Comparison of ENCODE assay signal across 24 cellular contexts in genomic region chr11:116582621-116583020, GRCh38.
"Had no signal": no experiment of that assay in that cellular context is flagged by ENCODE, and none has a peak within 500 bp of the region (broad histone marks: within the 10 kb centered on the region; RNA-seq: fewer than 3 reads in every experiment).

No MANE protein-coding gene starts in this region.

- DNase-seq: activated B cell treated with CpG ODN at 0.5 μM for 24 hours; activated CD4-positive, alpha-beta T cell treated with anti-CD3 and anti-CD28 coated beads, Interleukin-2, amount 10 ng/mL, durations not matched to agents 24 days and 14 days; activated CD8-positive, alpha-beta T cell treated with anti-CD3 and anti-CD28 coated beads for 36 hours; activated naive CD4-positive, alpha-beta T cell; activated naive CD8-positive, alpha-beta T cell treated with anti-CD3 and anti-CD28 coated beads for 36 hours; activated T-cell treated with anti-CD3 and anti-CD28 coated beads, Interleukin-2, amount 50 U/mL, for 1 hour; amygdala; body of pancreas; dermis blood vessel endothelial cell; effector memory CD4-positive, alpha-beta T cell; heart left ventricle; left ventricle myocardium superior; stimulated activated CD4-positive, alpha-beta T cell treated with anti-CD3 and anti-CD28 coated beads, Interleukin-12 subunit alpha, Interleukin-12 subunit beta, amount 100 ng/mL, for 4 hours; stimulated activated CD4-positive, alpha-beta T cell treated with anti-CD3 and anti-CD28 coated beads, Interleukin-1b, Interleukin-23, amount 100 ng/mL, for 48 hours; transverse colon; uterus had no signal

- H3K4me3 ChIP-seq: body of pancreas, esophagus muscularis mucosa, gastroesophageal sphincter, heart left ventricle, prostate gland, right atrium auricular region, transverse colon, uterus had no signal

- H3K27ac ChIP-seq: body of pancreas, esophagus muscularis mucosa, gastroesophageal sphincter, heart left ventricle, prostate gland, right atrium auricular region, transverse colon, uterus had no signal

- ATAC-seq: activated CD8-positive, alpha-beta T cell treated with anti-CD3 and anti-CD28 coated beads for 36 hours; activated T-helper 17 cell treated with anti-CD3 and anti-CD28 coated beads, Interleukin-2, amount 50 U/mL, for 72 hours; body of pancreas; gastroesophageal sphincter; heart left ventricle; left ventricle myocardium superior had no signal

- H3K9me3 ChIP-seq: body of pancreas, esophagus muscularis mucosa, gastroesophageal sphincter, heart left ventricle, prostate gland, right atrium auricular region, transverse colon, uterus had no signal

- H3K36me3 Mint-ChIP-seq: activated naive CD8-positive, alpha-beta T cell treated with anti-CD3 and anti-CD28 coated beads for 36 hours; memory B cell had no signal

- H3K4me1 ChIP-seq: prostate gland had no signal

- H3K9me3 Mint-ChIP-seq: activated B cell treated with CpG ODN at 0.5 μM for 24 hours; activated CD4-positive, alpha-beta T cell treated with anti-CD3 and anti-CD28 coated beads, Interleukin-2, amount 10 ng/mL, durations not matched to agents 24 days and 14 days; activated CD8-positive, alpha-beta T cell treated with anti-CD3 and anti-CD28 coated beads for 36 hours; activated naive CD8-positive, alpha-beta T cell treated with anti-CD3 and anti-CD28 coated beads for 36 hours; activated T-helper 17 cell treated with anti-CD3 and anti-CD28 coated beads, Interleukin-2, amount 50 U/mL, for 72 hours; memory B cell; neural crest cell; stimulated activated naive CD8-positive, alpha-beta T cell treated with anti-CD3 and anti-CD28 coated beads, Interleukin-15, Interleukin-2, amounts not matched to agents 100 ng/mL and 50 ng/mL, for 24 hours had no signal

- H3K4me1 Mint-ChIP-seq: activated B cell treated with CpG ODN at 0.5 μM for 24 hours; activated CD4-positive, alpha-beta T cell treated with anti-CD3 and anti-CD28 coated beads, Interleukin-2, amount 10 ng/mL, durations not matched to agents 24 days and 14 days; activated naive CD8-positive, alpha-beta T cell treated with anti-CD3 and anti-CD28 coated beads for 36 hours; activated T-helper 17 cell treated with anti-CD3 and anti-CD28 coated beads, Interleukin-2, amount 50 U/mL, for 72 hours; memory B cell had no signal

- H3K27ac Mint-ChIP-seq: activated B cell treated with CpG ODN at 0.5 μM for 24 hours; activated CD4-positive, alpha-beta T cell treated with anti-CD3 and anti-CD28 coated beads, Interleukin-2, amount 10 ng/mL, durations not matched to agents 24 days and 14 days; activated CD8-positive, alpha-beta T cell treated with anti-CD3 and anti-CD28 coated beads for 36 hours; activated naive CD8-positive, alpha-beta T cell treated with anti-CD3 and anti-CD28 coated beads for 36 hours; activated T-helper 17 cell treated with anti-CD3 and anti-CD28 coated beads, Interleukin-2, amount 50 U/mL, for 72 hours; memory B cell; stimulated activated naive CD8-positive, alpha-beta T cell treated with anti-CD3 and anti-CD28 coated beads, Interleukin-15, Interleukin-2, amounts not matched to agents 100 ng/mL and 50 ng/mL, for 24 hours had no signal

- H3K36me3 ChIP-seq: esophagus muscularis mucosa, gastroesophageal sphincter, heart left ventricle, prostate gland, right atrium auricular region, transverse colon, uterus had no signal

- H3K4me3 Mint-ChIP-seq: activated B cell treated with CpG ODN at 0.5 μM for 24 hours; activated CD4-positive, alpha-beta T cell treated with anti-CD3 and anti-CD28 coated beads, Interleukin-2, amount 10 ng/mL, durations not matched to agents 24 days and 14 days; activated CD8-positive, alpha-beta T cell treated with anti-CD3 and anti-CD28 coated beads for 36 hours; activated naive CD8-positive, alpha-beta T cell treated with anti-CD3 and anti-CD28 coated beads for 36 hours; activated T-helper 17 cell treated with anti-CD3 and anti-CD28 coated beads, Interleukin-2, amount 50 U/mL, for 72 hours; memory B cell; neural crest cell; stimulated activated naive CD8-positive, alpha-beta T cell treated with anti-CD3 and anti-CD28 coated beads, Interleukin-15, Interleukin-2, amounts not matched to agents 100 ng/mL and 50 ng/mL, for 24 hours had no signal
